15 cellular contexts compared by ENCODE assay signal in genomic region chr11:132248585-132248984, GRCh38.
DNase-seq lines count a peak whose midpoint lies in the region; ATAC-seq and TF ChIP-seq lines count a peak whose summit lies in the region.
"Had no signal": no experiment of that assay in that cellular context is flagged by ENCODE, and none has a peak within 500 bp of the region (broad histone marks: within the 10 kb centered on the region; RNA-seq: fewer than 3 reads in every experiment).

No MANE protein-coding gene starts in this region.

- dilution Hi-C loops in IMR-90 (cut with HindIII; ENCODE audit: low sequenced_read_pairs, unreplicated experiment), result no loop called here

- 83% methylated on average over 3 of the region's 6 CpGs; no CpG with 5 or more reads in 1 of the 2 experiments for WGBS in IMR-90 (ENCODE audit: extremely low coverage in 2 of 2, insufficient read length in 1 of 2), 2 experiments

- H3F3A ChIP-seq in neural cell (ENCODE audit: insufficient read depth, low read length, poor library complexity, severe bottlenecking), result no peaks in the 10 kb centered on the region

- H2BK15ac ChIP-seq in IMR-90 (ENCODE audit: low read depth, low read length), result no peak overlapping the region

- H3K9ac ChIP-seq in IMR-90 (ENCODE audit: low read depth, low read length) (no peak overlapping the region), neural cell (ENCODE audit: low read length) (no peak overlapping the region)

- H3K9me3 ChIP-seq in IMR-90 (ENCODE audit: control insufficient read depth, insufficient read depth, low read length) (no peaks in the 10 kb centered on the region), neural cell (ENCODE audit: low read length) (peaks cover 9% of the 10 kb centered on the region), right atrium auricular region (peaks cover 0 to 6% of the 10 kb centered on the region in 2 donors)

- H3K79me2 ChIP-seq in neural cell (replicated peaks; ENCODE audit: insufficient read depth, low read length), result no peaks in the 10 kb centered on the region

- H3K27me3 ChIP-seq in IMR-90 (ENCODE audit: control insufficient read depth, insufficient read depth, low read length) (no peaks in the 10 kb centered on the region), neural cell (ENCODE audit: insufficient read depth, low read depth, low read length) (no peaks in the 10 kb centered on the region), right atrium auricular region (no peaks in the 10 kb centered on the region)

- H3K4me3 ChIP-seq in IMR-90 (ENCODE audit: insufficient read depth, low read depth, low read length), result no peak overlapping the region
- no peak overlapping the region for H3K4me3 ChIP-seq in neural cell (ENCODE audit: low read length)
- no peak overlapping the region for H3K4me3 ChIP-seq in right atrium auricular region

- no peak overlapping the region for H3K23ac ChIP-seq in IMR-90 (ENCODE audit: low read depth, low read length)

- no peak overlapping the region for H4K91ac ChIP-seq in IMR-90 (ENCODE audit: insufficient read depth, low read depth, low read length)

- ATAC-seq in IMR-90 (ENCODE audit: low read depth) (no peak), Right ventricle myocardium inferior (no peak)

- CTCF ChIA-PET in IMR-90 (lab: Yijun Ruan, JAX), result interaction anchor here (1.6 kb wide), 1 partner anchor 64 kb away, joined by 4 read pairs; no protein-coding TSS in a partner anchor

- H3K4ac ChIP-seq in IMR-90 (ENCODE audit: low read depth, low read length), result no peak overlapping the region

- no peak overlapping the region for H2AK9ac ChIP-seq in IMR-90 (replicated peaks; ENCODE audit: low read depth, low read length, poor library complexity)

- no peaks in the 10 kb centered on the region for H3K9me2 ChIP-seq in neural cell (ENCODE audit: insufficient read depth, low read length)

- TF ChIP-seq RAD21 in IMR-90 (IDR thresholded peaks at IDR 0.05; ENCODE audit: low read length) (no peak), neural cell (conservative IDR thresholded peaks at IDR 0.05) (no peak)

- no peak overlapping the region for H4K5ac ChIP-seq in IMR-90 (ENCODE audit: low read depth, low read length)

- H2BK5ac ChIP-seq in IMR-90 (ENCODE audit: low read depth, low read length, poor library complexity, severe bottlenecking), result no peak overlapping the region

- TF ChIP-seq POLR2A in IMR-90 (IDR thresholded peaks at IDR 0.05; ENCODE audit: low read depth, low read length), result no peak

- no peak overlapping the region for H3K4me2 ChIP-seq in IMR-90 (ENCODE audit: low read depth, low read length)
- H3K4me2 ChIP-seq in neural cell (ENCODE audit: low read length), result no peak overlapping the region

- intact Hi-C loops in IMR-90 (cut with micrococcal nuclease) (no loop called here), Right ventricle myocardium inferior (cut with DNase I) (no loop called here)

- TF ChIP-seq CTCF in IMR-90 (conservative IDR thresholded peaks at IDR 0.05; ENCODE audit: low read depth, low read length) (no peak), neural cell (IDR thresholded peaks at IDR 0.05; ENCODE audit: poor library complexity, severe bottlenecking) (no peak), right atrium auricular region (IDR thresholded peaks at IDR 0.05) (no peak)

- H3K79me1 ChIP-seq in IMR-90 (ENCODE audit: low read depth in 1 of 2, low read length in 2 of 2), result 0 out of 4 replicates have a peak, but pooled peaks cover 0 to 4% of the 10 kb centered on the region in 2 experiments

- in situ Hi-C loops in G401 (cut with HindIII; ENCODE audit: low sequenced_read_pairs) (no loop called here), IMR-90 (cut with MboI; ENCODE audit: low sequenced_read_pairs) (no loop called here), SK-MEL-5 (cut with HindIII; ENCODE audit: low pct_unique_long_range_greater_than_20kb, low sequenced_read_pairs) (no loop called here)

- no peaks in the 10 kb centered on the region for H3K4me1 ChIP-seq in IMR-90 (ENCODE audit: control insufficient read depth, insufficient read depth, low read length)
- H3K4me1 ChIP-seq in right atrium auricular region, result no peaks in the 10 kb centered on the region

- no TSS peak for BruUV-seq in IMR-90 (replicated peaks; lab: Mats Ljungman, UMichigan)

- H2BK120ac ChIP-seq in IMR-90 (ENCODE audit: low read depth, low read length), result no peak overlapping the region

- H4K8ac ChIP-seq in IMR-90 (ENCODE audit: low read depth in 2 of 2, low read length in 2 of 2), result no peak overlapping the region

- no peaks in the 10 kb centered on the region for H4K20me1 ChIP-seq in IMR-90 (ENCODE audit: insufficient read depth, low read length)
- no peaks in the 10 kb centered on the region for H4K20me1 ChIP-seq in neural cell (ENCODE audit: insufficient read depth)

- no peaks in the 10 kb centered on the region for H3K36me3 ChIP-seq in IMR-90 (ENCODE audit: control insufficient read depth, insufficient read depth, low read length)
- H3K36me3 ChIP-seq in neural cell (ENCODE audit: insufficient read depth, low read length), result no peaks in the 10 kb centered on the region
- H3K36me3 ChIP-seq in right atrium auricular region, result no peaks in the 10 kb centered on the region

- DNase-seq in G401 (ENCODE audit: low spot score), result peak; percentile 83
- DNase-seq in IMR-90, result no peak
- DNase-seq in SK-MEL-5 (ENCODE audit: low read depth, low spot score), result peak; percentile 16
- no peak for DNase-seq in NCI-H446 treated with DMSO at 0.1 percent for 48 hours (lab: John Stamatoyannopoulos, UW)
- no peak for DNase-seq in Right ventricle myocardium inferior (ENCODE audit: missing footprints)
- no peak for DNase-seq in right atrium auricular region (ENCODE audit: low spot score)
- DNase-seq: CD8-positive, alpha-beta memory T cell; H7; Karpas-422; NCI-H2081 treated with DMSO at 0.1 percent for 48 hours; NK-92 treated with Interleukin-12 subunit alpha and Interleukin-12 subunit beta, amount 100 ng/mL, for 24 hours; OCI-M1; SHP77 had no signal

- H3K56ac ChIP-seq in IMR-90 (ENCODE audit: extremely low read depth, insufficient read depth, low read length), result no peak overlapping the region

- TF ChIP-seq EP300 in neural cell (conservative IDR thresholded peaks at IDR 0.05; ENCODE audit: poor library complexity, severe bottlenecking), result no peak

- no peak overlapping the region for H2AK5ac ChIP-seq in IMR-90 (ENCODE audit: low read depth, low read length)

- no peak overlapping the region for H2AFZ ChIP-seq in IMR-90 (replicated peaks; ENCODE audit: low read length, poor library complexity)
- H2AFZ ChIP-seq in neural cell (ENCODE audit: low read depth, low read length), result no peak overlapping the region

- no peaks in the 10 kb centered on the region; the same call in 1 of the 2 replicates for H3K9me1 ChIP-seq in IMR-90 (ENCODE audit: insufficient read depth, low read length)

- H3K18ac ChIP-seq in IMR-90 (ENCODE audit: low read depth, low read length), result no peak overlapping the region

- H3K27ac ChIP-seq in IMR-90 (ENCODE audit: insufficient read depth, low read length) (no peak overlapping the region), neural cell (ENCODE audit: low read length) (peak overlapping the region; percentile 28), right atrium auricular region (no peak overlapping the region)
- H3K27ac ChIP-seq: HL-60 had no signal

- POLR2A ChIA-PET in IMR-90 (lab: Charles Lee; ENCODE audit: unreplicated experiment), result no interaction called here

- no peak overlapping the region for H3K14ac ChIP-seq in IMR-90 (replicated peaks; ENCODE audit: low read depth, low read length)

- no peak overlapping the region for H2BK20ac ChIP-seq in IMR-90 (ENCODE audit: low read depth, low read length)

TF ChIP-seq in IMR-90, 13 proteins besides CTCF, POLR2A, EP300 and RAD21:
- TF ChIP-seq CHD1 (IDR thresholded peaks at IDR 0.05; ENCODE audit: low read depth, low read length), result no peak
- peak; percentile 59; the same call in 1 of the 2 replicates for TF ChIP-seq RFX5 (IDR thresholded peaks at IDR 0.05; ENCODE audit: low read depth, low read length)
- TF ChIP-seq MXI1 (IDR thresholded peaks at IDR 0.05; ENCODE audit: borderline replicate concordance, low read depth, low read length), result no peak
- TF ChIP-seq MAFK (IDR thresholded peaks at IDR 0.05; ENCODE audit: low read depth, low read length), result no peak

TF ChIP-seq in neural cell, 6 proteins besides CTCF, POLR2A, EP300 and RAD21:
- TF ChIP-seq REST (IDR thresholded peaks at IDR 0.05; ENCODE audit: borderline replicate concordance) (no peak), SMC3 (conservative IDR thresholded peaks at IDR 0.05; ENCODE audit: poor library complexity) (no peak), EZH2 (IDR thresholded peaks at IDR 0.05; ENCODE audit: borderline replicate concordance, insufficient read depth, low read length, poor library complexity, severe bottlenecking) (no peak), MXI1 (conservative IDR thresholded peaks at IDR 0.05; ENCODE audit: poor library complexity, severe bottlenecking) (no peak), POLR2AphosphoS5 (IDR thresholded peaks at IDR 0.05) (no peak), TAF1 (IDR thresholded peaks at IDR 0.05; ENCODE audit: low read depth) (no peak)
TF ChIP-seq in neural cell: peak in this region for 0.

Comparison
In these comparisons a context has a peak if more than half of its experiments do, and no peak if none do; other contexts are left out.
1. DNase-seq: peak in G401 (single experiment) and SK-MEL-5 (single experiment); none in IMR-90 (single experiment), NCI-H446 treated with DMSO at 0.1 percent for 48 hours (single experiment), Right ventricle myocardium inferior (single experiment) and right atrium auricular region (single experiment).